22 cellular contexts compared by ENCODE assay signal in the genomic region with DNA sequence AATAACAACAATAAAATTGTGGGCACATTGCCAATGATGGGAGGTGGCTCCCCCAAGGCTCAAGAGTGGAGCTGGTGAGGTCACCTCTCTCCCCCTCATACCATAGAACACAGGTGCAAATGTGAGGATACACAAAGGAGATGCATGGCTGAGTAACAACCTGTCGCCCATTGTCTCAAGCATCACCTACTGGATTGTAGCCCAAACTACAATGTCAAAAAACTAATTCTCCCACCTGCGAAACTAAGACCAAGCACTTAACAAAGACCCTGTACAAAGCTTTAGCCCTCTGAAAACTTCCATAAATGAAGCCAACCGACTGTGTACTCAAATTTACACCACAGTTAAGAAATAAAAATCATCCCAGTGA. TPM values are rescaled to one million over a fixed set of nuclear protein-coding genes. Genes with fewer than 3 reads are reported as not detected.
"Had no signal": no experiment of that assay in that cellular context is flagged by ENCODE, and none has a peak within 500 bp of the region (broad histone marks: within the 10 kb centered on the region; RNA-seq: fewer than 3 reads in every experiment).

No MANE protein-coding gene starts in this region.

- H3K27me3 ChIP-seq: foreskin keratinocyte had no signal

- H3K79me2 ChIP-seq: parathyroid adenoma had no signal

- H3K4me3 ChIP-seq: mucosa of descending colon, thoracic aorta had no signal

- H3K4me1 ChIP-seq: foreskin keratinocyte, parathyroid adenoma had no signal

- H3K9ac ChIP-seq: parathyroid adenoma had no signal

- ATAC-seq: activated CD8-positive, alpha-beta memory T cell treated with anti-CD3 and anti-CD28 coated beads, Interleukin-2, amount 10 ng/mL, durations not matched to agents 7 days and 5 days; activated CD8-positive, alpha-beta T cell treated with anti-CD3 and anti-CD28 coated beads for 36 hours; activated naive CD8-positive, alpha-beta T cell treated with anti-CD3 and anti-CD28 coated beads, Interleukin-2, amount 50 U/mL, for 24 hours; mucosa of descending colon; right cardiac atrium had no signal

- H3K27ac ChIP-seq: foreskin keratinocyte, parathyroid adenoma, thoracic aorta, VCaP had no signal

- DNase-seq: activated CD4-positive, alpha-beta T cell treated with anti-CD3 and anti-CD28 coated beads, Interleukin-2, amount 10 ng/mL, durations not matched to agents 7 days and 5 days; activated CD4-positive, CD25-positive, alpha-beta regulatory T cell treated with anti-CD3 and anti-CD28 coated beads, Interleukin-2, amount 50 U/mL, for 72 hours; activated CD8-positive, alpha-beta memory T cell treated with anti-CD3 and anti-CD28 coated beads, Interleukin-2, amount 10 ng/mL, durations not matched to agents 7 days and 5 days; activated CD8-positive, alpha-beta T cell treated with anti-CD3 and anti-CD28 coated beads for 36 hours; activated gamma-delta T cell; activated naive CD4-positive, alpha-beta T cell treated with anti-CD3 and anti-CD28 coated beads, Interleukin-2, amount 50 U/mL, for 16 hours; activated naive CD8-positive, alpha-beta T cell treated with anti-CD3 and anti-CD28 coated beads, Interleukin-2, amount 50 U/mL, for 24 hours; activated T-cell treated with anti-CD3 and anti-CD28 coated beads for 4 hours; effector CD8-positive, alpha-beta T cell; left cardiac atrium; mucosa of descending colon; nephron progenitor cell; nucleus accumbens; right cardiac atrium; stimulated activated CD4-positive, alpha-beta T cell treated with anti-CD3 and anti-CD28 coated beads, Interleukin-4, amount 100 ng/mL, for 24 hours; stimulated activated naive CD4-positive, alpha-beta T cell treated with Interleukin-2 at 50 U/mL for 16 hours had no signal

- H2AFZ ChIP-seq: parathyroid adenoma had no signal

- H3K9me3 ChIP-seq: mucosa of descending colon, thoracic aorta had no signal

- H3K36me3 ChIP-seq: thoracic aorta had no signal

RNA-seq across cellular contexts. Expression of a gene that starts 50.4 kb away (rescaled TPM):
- total RNA-seq: activated CD8-positive, alpha-beta memory T cell treated with anti-CD3 and anti-CD28 coated beads, Interleukin-2, amount 10 ng/mL, durations not matched to agents 7 days and 5 days; foreskin keratinocyte; glomerular endothelial cell; pulmonary artery endothelial cell had no signal
- polyA plus RNA-seq: foreskin keratinocyte had no signal
